Comparison of ENCODE assay signal across 8 cellular contexts in genomic region chr7:69599879-69600764, GRCh38. TPM values are rescaled to one million over a fixed set of nuclear protein-coding genes. Genes with fewer than 3 reads are reported as not detected.
A peak's percentile ranks its signal among the peaks of the same experiment; 100 is the strongest.
DNase-seq lines count a peak whose midpoint lies in the region; ATAC-seq and TF ChIP-seq lines count a peak whose summit lies in the region.

No MANE protein-coding gene starts in this region.

- TF ChIP-seq POLR2A in esophagus muscularis mucosa (IDR thresholded peaks at IDR 0.05; ENCODE audit: low read depth), result no peak

- H3K79me2 ChIP-seq in DOHH2 (ENCODE audit: control insufficient read depth, low read length), result peaks cover 64% of the 10 kb centered on the region

- H3K4me3 Mint-ChIP-seq in progenitor cell of endocrine pancreas (ENCODE audit: low read depth), result no peak overlapping the region

- peaks cover 60% of the 10 kb centered on the region for H3K4me1 ChIP-seq in DOHH2 (ENCODE audit: control insufficient read depth, low read length)
- peaks cover 24 to 67% (median 66%) of the 10 kb centered on the region in 4 donors for H3K4me1 ChIP-seq in esophagus muscularis mucosa

- no peaks in the 10 kb centered on the region for H3K9me2 ChIP-seq in DOHH2 (replicated peaks; ENCODE audit: control insufficient read depth, low read length)

- H3K4me3 ChIP-seq in DOHH2 (ENCODE audit: low read length) (peak overlapping the region; percentile 89), LNCaP clone FGC (ENCODE audit: low read depth, low read length) (peak overlapping the region; percentile 53), esophagus muscularis mucosa (peak overlapping the region; percentile 67 to 88 (median 88))

- H3F3A ChIP-seq in DOHH2 (ENCODE audit: control insufficient read depth, insufficient read depth), result peaks cover 31% of the 10 kb centered on the region

- peaks cover 10% of the 10 kb centered on the region; the same call in 1 of the 2 replicates for H3K36me3 ChIP-seq in DOHH2 (ENCODE audit: control insufficient read depth, low read length)
- no peaks in the 10 kb centered on the region for H3K36me3 ChIP-seq in esophagus muscularis mucosa

- H3K27me3 Mint-ChIP-seq in progenitor cell of endocrine pancreas, result peaks cover 4% of the 10 kb centered on the region

- H3K36me3 Mint-ChIP-seq in progenitor cell of endocrine pancreas (ENCODE audit: insufficient read depth), result no peaks in the 10 kb centered on the region

- WGBS in esophagus muscularis mucosa, result 4% methylated on average over 10 of the region's 29 CpGs

- peak overlapping the region; percentile 56 for H3K27ac Mint-ChIP-seq in progenitor cell of endocrine pancreas

- H3K9me3 Mint-ChIP-seq in progenitor cell of endocrine pancreas (ENCODE audit: low read depth), result no peaks in the 10 kb centered on the region

- H3K27me3 ChIP-seq in DOHH2 (ENCODE audit: control insufficient read depth, low read length) (0 out of 2 replicates have a peak, but pooled peaks cover 3% of the 10 kb centered on the region), esophagus muscularis mucosa (no peaks in the 10 kb centered on the region)

- intact Hi-C loops in esophagus muscularis mucosa (cut with DNase I), result loop anchor here (10.0 kb wide), 1 partner anchor 1095 kb away; no protein-coding TSS in a partner anchor

- H3K9me3 ChIP-seq in DOHH2 (ENCODE audit: control insufficient read depth, insufficient read depth, low read length) (no peaks in the 10 kb centered on the region), esophagus muscularis mucosa (no peaks in the 10 kb centered on the region)

- ATAC-seq in GM18861 (IDR thresholded peaks at IDR 0.05; ENCODE audit: unreplicated experiment), result no peak

- peak overlapping the region; percentile 68 for H3K4me2 ChIP-seq in DOHH2 (ENCODE audit: low read length)

- TF ChIP-seq CTCF in DOHH2 (IDR thresholded peaks at IDR 0.05; ENCODE audit: low read depth, low read length, poor library complexity, severe bottlenecking) (peak; percentile 24), LNCaP clone FGC (IDR thresholded peaks at IDR 0.05; ENCODE audit: control insufficient read depth, extremely low read depth, insufficient read depth) (no peak), esophagus muscularis mucosa (IDR thresholded peaks at IDR 0.05) (no peak), progenitor cell of endocrine pancreas (IDR thresholded peaks at IDR 0.05; ENCODE audit: unreplicated experiment) (no peak)

- peaks cover 46% of the 10 kb centered on the region for H4K20me1 ChIP-seq in DOHH2 (ENCODE audit: control insufficient read depth, insufficient read depth, low read depth, low read length)

- H3K27ac ChIP-seq in DOHH2 (ENCODE audit: low read depth, low read length), result peak overlapping the region; percentile 66; the same call in 1 of the 2 replicates
- H3K27ac ChIP-seq in esophagus muscularis mucosa (replicated peaks in 1 of 4), result peak overlapping the region; percentile 93 to 94 (median 93)

- no peak for DNase-seq in LNCaP clone FGC (ENCODE audit: low read depth)
- no peak for DNase-seq in esophagus muscularis mucosa (ENCODE audit: extremely low spot score)
- DNase-seq in progenitor cell of endocrine pancreas (ENCODE audit: low spot score, unreplicated experiment), result no peak
- DNase-seq in HCEC 1CT, result no peak
- no peak for DNase-seq in H4 (ENCODE audit: low spot score)
- DNase-seq in dermis blood vessel endothelial cell, result no peak

- no peak for TF ChIP-seq EP300 in esophagus muscularis mucosa (IDR thresholded peaks at IDR 0.05)

- peaks cover 8% of the 10 kb centered on the region for H3K4me1 Mint-ChIP-seq in progenitor cell of endocrine pancreas (ENCODE audit: low read depth)

RNA-seq across cellular contexts. Expression of gene AUTS2, which starts 1.8 kb away (rescaled TPM):
- total RNA-seq in esophagus muscularis mucosa, result 10 to 100 TPM; 18.5 to 44.9 (median 34.2) TPM
- total RNA-seq in progenitor cell of endocrine pancreas, result 119 and 125 TPM in 2 replicates
- total RNA-seq in H4 (2014; rRNA removed; shearing (Covaris generic)), result 4.1 and 4.7 TPM in 2 replicates
- total RNA-seq in dermis blood vessel endothelial cell, result 0.60 and 1.2 TPM in 2 replicates
